Comparison of ENCODE assay signal across 19 cellular contexts in the genomic region with DNA sequence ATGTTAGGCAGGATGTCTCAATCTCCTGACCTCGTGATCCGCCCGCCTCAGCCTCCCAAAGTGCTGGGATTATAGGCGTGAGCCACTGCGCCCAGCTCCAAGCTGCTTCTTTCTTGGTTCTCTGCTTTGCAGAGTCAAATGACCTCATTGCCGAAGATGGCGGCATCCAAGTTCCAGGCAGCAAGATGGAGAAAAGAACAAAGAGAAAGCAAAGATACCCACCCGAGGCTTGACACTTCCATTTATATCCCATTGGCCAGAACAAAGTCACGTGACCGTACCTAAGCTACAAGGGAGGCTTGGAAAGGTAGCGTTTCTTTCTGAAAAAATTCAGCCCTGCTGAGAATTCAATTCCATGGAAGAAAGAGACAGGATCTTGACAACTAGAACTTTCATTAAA.
A peak's percentile ranks its signal among the peaks of the same experiment; 100 is the strongest.
DNase-seq lines count a peak whose midpoint lies in the region; ATAC-seq, FAIRE-seq and TF ChIP-seq lines count a peak whose summit lies in the region.
"Had no signal": no experiment of that assay in that cellular context is flagged by ENCODE, and none has a peak within 500 bp of the region (broad histone marks: within the 10 kb centered on the region; RNA-seq: fewer than 3 reads in every experiment).

No MANE protein-coding gene starts in this region.

- H3K4me3 ChIP-seq in HUES6 (ENCODE audit: low read depth, low read length) (no peak overlapping the region), K562 (no peak overlapping the region), keratinocyte (ENCODE audit: control insufficient read depth in 2 of 3, extremely low read depth in 1 of 3, insufficient read depth in 2 of 3, low read depth in 1 of 3, low read length in 3 of 3) (no peak overlapping the region), stomach (no peak overlapping the region), colonic mucosa (no peak overlapping the region)
- H3K4me3 ChIP-seq: cardiac muscle cell had no signal

- no peak for ATAC-seq in K562
- ATAC-seq in natural killer cell, result no peak
- ATAC-seq: activated naive CD4-positive, alpha-beta T cell treated with anti-CD3 and anti-CD28 coated beads, Interleukin-2, amount 50 U/mL, for 72 hours; effector memory CD8-positive, alpha-beta T cell had no signal

- H3K4me1 ChIP-seq in HUES6 (ENCODE audit: control insufficient read depth, insufficient read depth, low read length) (peaks cover 8% of the 10 kb centered on the region), K562 (replicated peaks in 1 of 2; ENCODE audit: control insufficient read depth in 2 of 2, insufficient read depth in 2 of 2, low read length in 2 of 2) (no peaks in the 10 kb centered on the region), keratinocyte (ENCODE audit: control insufficient read depth, extremely low read depth, insufficient read depth, low read length) (peaks cover 14% of the 10 kb centered on the region), stomach (peaks cover 4 to 16% (median 9%) of the 10 kb centered on the region in 4 donors), colonic mucosa (no peaks in the 10 kb centered on the region)

- POLR2A ChIA-PET in K562 (lab: Yijun Ruan, JAX), result no interaction called here
- POLR2A ChIA-PET in activated CD4-positive, alpha-beta T cell treated with anti-CD3 and anti-CD28 coated beads, Interleukin-2, amount 10 ng/mL, durations not matched to agents 7 days and 5 days (lab: Charles Lee), result no interaction called here

- in situ Hi-C loops in K562 (cut with MboI), result no loop called here

- H3K27ac Mint-ChIP-seq in natural killer cell, result no peak overlapping the region
- no peak overlapping the region for H3K27ac Mint-ChIP-seq in activated CD4-positive, alpha-beta T cell treated with anti-CD3 and anti-CD28 coated beads, Interleukin-2, amount 10 ng/mL, durations not matched to agents 7 days and 5 days
- H3K27ac Mint-ChIP-seq: activated naive CD4-positive, alpha-beta T cell treated with anti-CD3 and anti-CD28 coated beads, Interleukin-2, amount 50 U/mL, for 72 hours; effector memory CD8-positive, alpha-beta T cell; immature natural killer cell; memory B cell had no signal

- H3K36me3 ChIP-seq in HUES6 (ENCODE audit: control insufficient read depth, insufficient read depth, low read length) (no peaks in the 10 kb centered on the region), K562 (ENCODE audit: control insufficient read depth, insufficient read depth, low read length) (no peaks in the 10 kb centered on the region), keratinocyte (ENCODE audit: control insufficient read depth in 2 of 2, extremely low read depth in 1 of 2, insufficient read depth in 2 of 2, low read length in 2 of 2) (no peaks in the 10 kb centered on the region), stomach (no peaks in the 10 kb centered on the region), colonic mucosa (no peaks in the 10 kb centered on the region)
- H3K36me3 ChIP-seq: cardiac muscle cell had no signal

- TF ChIP-seq EP300 in K562 (IDR thresholded peaks at IDR 0.05; ENCODE audit: low read length) (no peak), stomach (IDR thresholded peaks at IDR 0.05) (no peak)

- no peaks in the 10 kb centered on the region for H3K27me3 Mint-ChIP-seq in natural killer cell (ENCODE audit: low read depth in 2 of 2)
- H3K27me3 Mint-ChIP-seq in activated CD4-positive, alpha-beta T cell treated with anti-CD3 and anti-CD28 coated beads, Interleukin-2, amount 10 ng/mL, durations not matched to agents 7 days and 5 days, result no peaks in the 10 kb centered on the region
- H3K27me3 Mint-ChIP-seq: effector memory CD8-positive, alpha-beta T cell had no signal

- CTCF ChIA-PET in K562 (lab: Yijun Ruan, JAX; ENCODE audit: low intra/inter-chr PET ratio), result no interaction called here
- CTCF ChIA-PET in activated CD4-positive, alpha-beta T cell treated with anti-CD3 and anti-CD28 coated beads, Interleukin-2, amount 10 ng/mL, durations not matched to agents 7 days and 5 days (lab: Charles Lee), result no interaction called here

- H3K9me1 ChIP-seq in K562 (ENCODE audit: control insufficient read depth, insufficient read depth, low read length) (no peaks in the 10 kb centered on the region), keratinocyte (ENCODE audit: control insufficient read depth, extremely low read depth, insufficient read depth, low read length) (no peaks in the 10 kb centered on the region)

- no peaks in the 10 kb centered on the region for H3K79me2 ChIP-seq in K562 (ENCODE audit: control insufficient read depth, insufficient read depth, low read length)
- no peaks in the 10 kb centered on the region for H3K79me2 ChIP-seq in keratinocyte (ENCODE audit: control insufficient read depth, insufficient read depth, low read length)

- H3K9ac ChIP-seq in HUES6 (ENCODE audit: low read length), result no peak overlapping the region
- no peak overlapping the region for H3K9ac ChIP-seq in K562 (ENCODE audit: insufficient read depth in 1 of 2, low read depth in 2 of 2, low read length in 2 of 2)
- H3K9ac ChIP-seq in keratinocyte (ENCODE audit: control insufficient read depth, extremely low read depth, insufficient read depth, low read length), result no peak overlapping the region
- H3K9ac ChIP-seq in colonic mucosa (ENCODE audit: low read depth in 2 of 2, low read length in 2 of 2), result no peak overlapping the region

- DNase-seq in K562 (ENCODE audit: extremely low read depth in 1 of 4, low spot score in 3 of 4), result no peak
- DNase-seq in keratinocyte (ENCODE audit: low read depth, low spot score), result no peak
- DNase-seq in stomach, result no peak
- DNase-seq in natural killer cell, result no peak
- no peak for DNase-seq in colonic mucosa
- DNase-seq in activated CD4-positive, alpha-beta T cell treated with anti-CD3 and anti-CD28 coated beads, Interleukin-2, amount 10 ng/mL, durations not matched to agents 7 days and 5 days, result no peak
- DNase-seq in H54 (ENCODE audit: insufficient read length, low spot score), result no peak
- DNase-seq: activated CD4-positive, alpha-beta T cell treated with anti-CD3 and anti-CD28 coated beads, Interleukin-2, amount 50 U/mL, for 1 hour; activated T-cell treated with anti-CD3 and anti-CD28 coated beads, Interleukin-2, amount 50 U/mL, for 1 hour; C1 segment of cervical spinal cord; DMS53; effector memory CD8-positive, alpha-beta T cell; immature natural killer cell; NCI-H146; NCI-H446 had no signal

- no peaks in the 10 kb centered on the region for H3K9me3 ChIP-seq in HUES6 (ENCODE audit: control insufficient read depth, insufficient read depth, low read depth, low read length)
- H3K9me3 ChIP-seq in K562 (replicated peaks; ENCODE audit: control insufficient read depth, insufficient read depth, low read depth, low read length), result no peaks in the 10 kb centered on the region
- H3K9me3 ChIP-seq in keratinocyte (ENCODE audit: control insufficient read depth, low read depth, low read length), result no peaks in the 10 kb centered on the region
- no peaks in the 10 kb centered on the region for H3K9me3 ChIP-seq in stomach
- H3K9me3 ChIP-seq in colonic mucosa, result no peaks in the 10 kb centered on the region

- H3K27me3 ChIP-seq in HUES6 (ENCODE audit: control insufficient read depth, insufficient read depth, low read length) (no peaks in the 10 kb centered on the region), K562 (ENCODE audit: control insufficient read depth in 2 of 2, insufficient read depth in 2 of 2, low read length in 2 of 2) (no peaks in the 10 kb centered on the region), keratinocyte (ENCODE audit: control insufficient read depth, extremely low read depth, insufficient read depth, low read length) (no peaks in the 10 kb centered on the region), stomach (no peaks in the 10 kb centered on the region), colonic mucosa (no peaks in the 10 kb centered on the region)
- H3K27me3 ChIP-seq: cardiac muscle cell had no signal

- no peaks in the 10 kb centered on the region for H3K36me3 Mint-ChIP-seq in natural killer cell
- no peaks in the 10 kb centered on the region for H3K36me3 Mint-ChIP-seq in activated CD4-positive, alpha-beta T cell treated with anti-CD3 and anti-CD28 coated beads, Interleukin-2, amount 10 ng/mL, durations not matched to agents 7 days and 5 days (ENCODE audit: low read depth)
- H3K36me3 Mint-ChIP-seq: activated naive CD4-positive, alpha-beta T cell treated with anti-CD3 and anti-CD28 coated beads, Interleukin-2, amount 50 U/mL, for 72 hours; immature natural killer cell; memory B cell had no signal

- no peaks in the 10 kb centered on the region for H3K9me3 Mint-ChIP-seq in natural killer cell
- no peaks in the 10 kb centered on the region for H3K9me3 Mint-ChIP-seq in activated CD4-positive, alpha-beta T cell treated with anti-CD3 and anti-CD28 coated beads, Interleukin-2, amount 10 ng/mL, durations not matched to agents 7 days and 5 days
- H3K9me3 Mint-ChIP-seq: activated naive CD4-positive, alpha-beta T cell treated with anti-CD3 and anti-CD28 coated beads, Interleukin-2, amount 50 U/mL, for 72 hours; effector memory CD8-positive, alpha-beta T cell; immature natural killer cell; memory B cell had no signal

- FAIRE-seq in K562 (lab: Jason Lieb, UNC), result no peak
- no peak for FAIRE-seq in keratinocyte (lab: Jason Lieb, UNC)
- FAIRE-seq in H54 (lab: Jason Lieb, UNC), result no peak

- H3K4me1 Mint-ChIP-seq in natural killer cell, result peaks cover 0 to 6% of the 10 kb centered on the region in 2 donors
- no peaks in the 10 kb centered on the region for H3K4me1 Mint-ChIP-seq in activated CD4-positive, alpha-beta T cell treated with anti-CD3 and anti-CD28 coated beads, Interleukin-2, amount 10 ng/mL, durations not matched to agents 7 days and 5 days
- H3K4me1 Mint-ChIP-seq: memory B cell had no signal

- H3K4me2 ChIP-seq in K562 (ENCODE audit: insufficient read depth, low read length) (no peak overlapping the region), keratinocyte (ENCODE audit: control insufficient read depth, extremely low read depth, insufficient read depth, low read depth, low read length) (no peak overlapping the region)

- H4K20me1 ChIP-seq in K562 (replicated peaks; ENCODE audit: control insufficient read depth, insufficient read depth, low read length) (no peaks in the 10 kb centered on the region), keratinocyte (ENCODE audit: control insufficient read depth, extremely low read depth, insufficient read depth, low read length) (no peaks in the 10 kb centered on the region)

- TF ChIP-seq CTCF in K562 (IDR thresholded peaks at IDR 0.05 in 2 of 3, conservative IDR thresholded peaks at IDR 0.05 in 1 of 3; ENCODE audit: insufficient read depth in 2 of 3, low read depth in 1 of 3, low read length in 3 of 3) (no peak), keratinocyte (optimal IDR thresholded peaks at IDR 0.05 in 1 of 3, IDR thresholded peaks at IDR 0.05 in 1 of 3, conservative IDR thresholded peaks at IDR 0.05 in 1 of 3; ENCODE audit: extremely low read depth in 1 of 3, insufficient read depth in 2 of 3, low read length in 3 of 3) (no peak), stomach (IDR thresholded peaks at IDR 0.05) (no peak), natural killer cell (IDR thresholded peaks at IDR 0.05) (no peak), colonic mucosa (IDR thresholded peaks at IDR 0.05) (no peak)

- WGBS in K562 (ENCODE audit: insufficient coverage, low coverage, missing lambda C conversion rate), result 55% methylated on average over 8 of the region's 11 CpGs
- WGBS in stomach, 5 donors, result 91 to 97% (median 95%) methylated on average over 11 of the region's 11 CpGs

- no peak overlapping the region for H3K4me3 Mint-ChIP-seq in natural killer cell
- H3K4me3 Mint-ChIP-seq in activated CD4-positive, alpha-beta T cell treated with anti-CD3 and anti-CD28 coated beads, Interleukin-2, amount 10 ng/mL, durations not matched to agents 7 days and 5 days, result no peak overlapping the region
- H3K4me3 Mint-ChIP-seq: effector memory CD8-positive, alpha-beta T cell; immature natural killer cell; memory B cell had no signal

- peak overlapping the region; percentile 90; the same call in 1 of the 2 replicates for H3K27ac ChIP-seq in HUES6 (ENCODE audit: low read depth, low read length)
- H3K27ac ChIP-seq in K562 (ENCODE audit: extremely low read depth, low read depth, low read length), result no peak overlapping the region
- peak overlapping the region; percentile 68 for H3K27ac ChIP-seq in keratinocyte (ENCODE audit: control insufficient read depth, insufficient read depth, low read length)
- peak overlapping the region in 4 of 5 donors; percentile 27 to 68 (median 66) for H3K27ac ChIP-seq in stomach
- H3K27ac ChIP-seq in colonic mucosa, result no peak overlapping the region
- H3K27ac ChIP-seq: cardiac muscle cell had no signal

- intact Hi-C loops in K562 (cut with micrococcal nuclease), result no loop called here
- intact Hi-C loops in stomach (cut with DNase I; ENCODE audit: low total_unique reads), result no loop called here
- intact Hi-C loops in natural killer cell (cut with micrococcal nuclease), result no loop called here
- intact Hi-C loops in colonic mucosa (cut with DNase I), result no loop called here

- H2AFZ ChIP-seq in K562 (ENCODE audit: low read depth, low read length) (no peak overlapping the region), keratinocyte (ENCODE audit: control insufficient read depth, low read length) (no peak overlapping the region)

- BruUV-seq in K562 (replicated peaks; lab: Mats Ljungman, UMichigan), result no TSS peak

- dilution Hi-C loops in keratinocyte (cut with MboI; ENCODE audit: extremely low pct_ligation_motif_present, low sequenced_read_pairs), result no loop called here

- TF ChIP-seq POLR2A in K562 (conservative IDR thresholded peaks at IDR 0.05), result no peak
- TF ChIP-seq POLR2A in stomach (IDR thresholded peaks at IDR 0.05), result no peak
- TF ChIP-seq POLR2A in H54 (IDR thresholded peaks at IDR 0.05; ENCODE audit: low read depth, low read length), result no peak

- TF ChIP-seq RAD21 in K562 (CRISPR knock-in tag; conservative IDR thresholded peaks at IDR 0.05 in 1 of 2, IDR thresholded peaks at IDR 0.05 in 1 of 2), result no peak

Comparison
In these comparisons a context has a peak if more than half of its experiments do, and no peak if none do; other contexts are left out.
1. H3K27ac ChIP-seq: peak in HUES6 (single experiment), keratinocyte (single experiment) and stomach (4 of 5); none in K562 (single experiment) and colonic mucosa (single experiment).